In genomic region chr9:127985011-127985410, GRCh38 we compare ENCODE assay signal across 11 cellular contexts.
"Had no signal": no experiment of that assay in that cellular context is flagged by ENCODE, and none has a peak within 500 bp of the region (broad histone marks: within the 10 kb centered on the region; RNA-seq: fewer than 3 reads in every experiment).

No MANE protein-coding gene starts in this region.

- H3K9me3 Mint-ChIP-seq: activated CD4-positive, alpha-beta T cell treated with anti-CD3 and anti-CD28 coated beads, Interleukin-2, amount 10 ng/mL, durations not matched to agents 24 days and 14 days; T-helper 1 cell treated with Interleukin-12 subunit alpha and Interleukin-12 subunit beta and Interleukin-4 antibody, amounts not matched to agents 30 μg/mL and 1 μg/mL, for 36 hours had no signal

- H3K4me3 Mint-ChIP-seq: activated CD4-positive, alpha-beta T cell treated with anti-CD3 and anti-CD28 coated beads, Interleukin-2, amount 10 ng/mL, durations not matched to agents 24 days and 14 days; T-helper 1 cell treated with Interleukin-12 subunit alpha and Interleukin-12 subunit beta and Interleukin-4 antibody, amounts not matched to agents 30 μg/mL and 1 μg/mL, for 36 hours had no signal

- H3K27me3 Mint-ChIP-seq: activated CD4-positive, alpha-beta T cell treated with anti-CD3 and anti-CD28 coated beads, Interleukin-2, amount 10 ng/mL, durations not matched to agents 24 days and 14 days had no signal

- H3K27ac ChIP-seq: esophagus squamous epithelium, parathyroid adenoma, uterus had no signal

- H3K27ac Mint-ChIP-seq: activated CD4-positive, alpha-beta T cell treated with anti-CD3 and anti-CD28 coated beads, Interleukin-2, amount 10 ng/mL, durations not matched to agents 24 days and 14 days; T-helper 1 cell treated with Interleukin-12 subunit alpha and Interleukin-12 subunit beta and Interleukin-4 antibody, amounts not matched to agents 30 μg/mL and 1 μg/mL, for 36 hours had no signal

- H3K27me3 ChIP-seq: esophagus squamous epithelium, uterus had no signal

- H3K4me3 ChIP-seq: esophagus squamous epithelium, uterus had no signal

- H3K36me3 ChIP-seq: esophagus squamous epithelium, uterus had no signal

- DNase-seq: activated CD4-positive, alpha-beta T cell treated with anti-CD3 and anti-CD28 coated beads, Interleukin-2, amount 10 ng/mL, durations not matched to agents 24 days and 14 days; activated effector memory CD4-positive, alpha-beta T cell treated with Interleukin-2 at 50 U/mL for 16 hours; activated T-cell treated with anti-CD3 and anti-CD28 coated beads for 4 hours; esophagus squamous epithelium; foreskin fibroblast; mammary epithelial cell; stimulated activated CD4-positive, alpha-beta T cell treated with anti-CD3 and anti-CD28 coated beads, Interleukin-2, amount 100 ng/mL, for 48 hours; stimulated activated CD8-positive, alpha-beta memory T cell treated with anti-CD3 and anti-CD28 coated beads, Interleukin-4, amount 100 ng/mL, for 48 hours; uterus had no signal

- H3K4me1 ChIP-seq: uterus had no signal

- H3K9ac ChIP-seq: parathyroid adenoma had no signal

- H3K9me3 ChIP-seq: esophagus squamous epithelium, uterus had no signal

- H3K79me2 ChIP-seq: parathyroid adenoma had no signal
